In the genomic region with DNA sequence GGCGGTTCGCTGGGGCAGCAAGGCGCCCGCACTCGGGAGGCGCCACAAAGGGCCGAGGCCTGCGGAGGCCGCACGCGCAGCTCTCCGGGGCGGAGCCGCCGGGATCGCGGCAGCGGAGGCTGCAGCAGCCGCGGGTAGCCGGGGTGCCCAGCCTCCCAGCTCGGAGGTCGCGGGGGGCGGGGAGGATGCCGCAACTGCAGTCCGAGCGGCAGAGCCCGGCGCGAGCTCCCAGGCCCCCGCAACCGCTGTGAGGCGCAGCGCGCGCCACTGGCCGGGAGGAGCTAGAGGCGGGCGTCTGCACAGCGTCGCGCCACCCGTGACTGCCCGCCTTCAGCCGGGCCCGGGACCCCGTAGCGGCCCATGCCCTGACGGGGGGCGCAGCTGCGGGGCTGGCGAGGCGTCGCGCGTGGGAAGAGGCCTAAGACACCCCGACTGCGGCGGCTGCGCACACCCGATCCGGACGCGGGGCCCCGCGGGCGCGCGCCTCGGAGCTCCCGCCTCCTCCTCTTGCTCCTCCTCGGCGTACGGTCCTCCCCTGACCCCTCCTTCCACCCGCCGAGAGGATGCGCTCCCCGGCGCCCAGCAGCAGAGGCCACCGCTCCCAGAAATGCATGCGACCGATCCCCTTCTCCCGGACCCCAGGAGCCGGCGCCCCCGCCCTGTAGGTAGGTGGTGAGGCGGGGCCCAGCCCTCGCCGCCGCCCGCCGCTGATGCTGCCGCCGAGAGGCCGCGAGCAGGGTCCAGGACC, we compare ENCODE assay signal across 1 cellular context.
TF ChIP-seq lines count a peak whose summit lies in the region.

A gene with protein sequence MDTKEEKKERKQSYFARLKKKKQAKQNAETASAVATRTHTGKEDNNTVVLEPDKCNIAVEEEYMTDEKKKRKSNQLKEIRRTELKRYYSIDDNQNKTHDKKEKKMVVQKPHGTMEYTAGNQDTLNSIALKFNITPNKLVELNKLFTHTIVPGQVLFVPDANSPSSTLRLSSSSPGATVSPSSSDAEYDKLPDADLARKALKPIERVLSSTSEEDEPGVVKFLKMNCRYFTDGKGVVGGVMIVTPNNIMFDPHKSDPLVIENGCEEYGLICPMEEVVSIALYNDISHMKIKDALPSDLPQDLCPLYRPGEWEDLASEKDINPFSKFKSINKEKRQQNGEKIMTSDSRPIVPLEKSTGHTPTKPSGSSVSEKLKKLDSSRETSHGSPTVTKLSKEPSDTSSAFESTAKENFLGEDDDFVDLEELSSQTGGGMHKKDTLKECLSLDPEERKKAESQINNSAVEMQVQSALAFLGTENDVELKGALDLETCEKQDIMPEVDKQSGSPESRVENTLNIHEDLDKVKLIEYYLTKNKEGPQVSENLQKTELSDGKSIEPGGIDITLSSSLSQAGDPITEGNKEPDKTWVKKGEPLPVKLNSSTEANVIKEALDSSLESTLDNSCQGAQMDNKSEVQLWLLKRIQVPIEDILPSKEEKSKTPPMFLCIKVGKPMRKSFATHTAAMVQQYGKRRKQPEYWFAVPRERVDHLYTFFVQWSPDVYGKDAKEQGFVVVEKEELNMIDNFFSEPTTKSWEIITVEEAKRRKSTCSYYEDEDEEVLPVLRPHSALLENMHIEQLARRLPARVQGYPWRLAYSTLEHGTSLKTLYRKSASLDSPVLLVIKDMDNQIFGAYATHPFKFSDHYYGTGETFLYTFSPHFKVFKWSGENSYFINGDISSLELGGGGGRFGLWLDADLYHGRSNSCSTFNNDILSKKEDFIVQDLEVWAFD (plus strand): TSS at position 558 of the 748 bp plus-strand sequence. CDS start 24,395 bp downstream, outside the sequence.

TF ChIP-seq in HEK293, 187 proteins besides CTCF, POLR2A, EP300 and RAD21 (continued from another document and continues in another):
- TF ChIP-seq, protein P1, sequence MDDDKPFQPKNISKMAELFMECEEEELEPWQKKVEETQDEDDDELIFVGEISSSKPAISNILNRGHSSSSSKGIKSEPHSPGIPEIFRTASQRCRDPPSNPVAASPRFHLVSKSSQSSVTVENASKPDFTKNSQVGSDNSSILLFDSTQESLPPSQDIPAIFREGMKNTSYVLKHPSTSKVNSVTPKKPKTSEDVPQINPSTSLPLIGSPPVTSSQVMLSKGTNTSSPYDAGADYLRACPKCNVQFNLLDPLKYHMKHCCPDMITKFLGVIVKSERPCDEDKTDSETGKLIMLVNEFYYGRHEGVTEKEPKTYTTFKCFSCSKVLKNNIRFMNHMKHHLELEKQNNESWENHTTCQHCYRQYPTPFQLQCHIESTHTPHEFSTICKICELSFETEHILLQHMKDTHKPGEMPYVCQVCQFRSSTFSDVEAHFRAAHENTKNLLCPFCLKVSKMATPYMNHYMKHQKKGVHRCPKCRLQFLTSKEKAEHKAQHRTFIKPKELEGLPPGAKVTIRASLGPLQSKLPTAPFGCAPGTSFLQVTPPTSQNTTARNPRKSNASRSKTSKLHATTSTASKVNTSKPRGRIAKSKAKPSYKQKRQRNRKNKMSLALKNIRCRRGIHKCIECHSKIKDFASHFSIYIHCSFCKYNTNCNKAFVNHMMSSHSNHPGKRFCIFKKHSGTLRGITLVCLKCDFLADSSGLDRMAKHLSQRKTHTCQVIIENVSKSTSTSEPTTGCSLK (tag by site-specific recombination; IDR thresholded peaks at IDR 0.05): no peak
- TF ChIP-seq ZNF76 (tag by site-specific recombination; IDR thresholded peaks at IDR 0.05; ENCODE audit: borderline replicate concordance, low read depth) (peak; percentile 56; the same call in 1 of the 2 replicates), ZNF560 (tag by site-specific recombination; IDR thresholded peaks at IDR 0.05; ENCODE audit: borderline replicate concordance) (no peak), ZFP37 (tag by site-specific recombination; IDR thresholded peaks at IDR 0.05) (peak; percentile 72), FEZF1 (tag by site-specific recombination; IDR thresholded peaks at IDR 0.05) (no peak), ZNF48 (tag by site-specific recombination; IDR thresholded peaks at IDR 0.05) (no peak), GFI1B (tag by site-specific recombination; IDR thresholded peaks at IDR 0.05) (no peak), ZNF266 (tag by site-specific recombination; IDR thresholded peaks at IDR 0.05; ENCODE audit: low read depth) (no peak), YY1 (tag by site-specific recombination; IDR thresholded peaks at IDR 0.05) (0 out of 2 replicates have a peak, but pooled peaks have one; percentile 38), ZNF138 (tag by site-specific recombination; IDR thresholded peaks at IDR 0.05; ENCODE audit: borderline replicate concordance) (no peak), ZNF555 (tag by site-specific recombination; conservative IDR thresholded peaks at IDR 0.05) (no peak), ZNF473 (tag by site-specific recombination; IDR thresholded peaks at IDR 0.05) (no peak), ZNF670 (tag by site-specific recombination; IDR thresholded peaks at IDR 0.05; ENCODE audit: low read depth) (no peak), ZNF624 (tag by site-specific recombination; IDR thresholded peaks at IDR 0.05) (no peak), ZNF404 (tag by site-specific recombination; IDR thresholded peaks at IDR 0.05) (no peak), IKZF3 (tag by site-specific recombination; IDR thresholded peaks at IDR 0.05) (peak; percentile 89), ZNF155 (tag by site-specific recombination; IDR thresholded peaks at IDR 0.05) (no peak), KLF10 (tag by site-specific recombination; IDR thresholded peaks at IDR 0.05) (peak; percentile 20; the same call in 1 of the 2 replicates), MEIS1 (CRISPR knock-in tag; IDR thresholded peaks at IDR 0.05; ENCODE audit: borderline replicate concordance) (no peak), ZNF292 (tag by site-specific recombination; IDR thresholded peaks at IDR 0.05; ENCODE audit: borderline replicate concordance, low read depth) (no peak), ZNF341 (tag by site-specific recombination; IDR thresholded peaks at IDR 0.05; ENCODE audit: low read depth) (peak; percentile 25), ZNF600 (tag by site-specific recombination; IDR thresholded peaks at IDR 0.05) (no peak), BCL11B (tag by site-specific recombination; IDR thresholded peaks at IDR 0.05; ENCODE audit: low read depth) (peak; percentile 59; the same call in 1 of the 2 replicates), ZBTB1 (tag by site-specific recombination; IDR thresholded peaks at IDR 0.05) (no peak), ZNF654 (tag by site-specific recombination; IDR thresholded peaks at IDR 0.05; ENCODE audit: low read depth) (no peak), ZIC2 (tag by site-specific recombination; IDR thresholded peaks at IDR 0.05) (no peak), ZNF701 (tag by site-specific recombination; IDR thresholded peaks at IDR 0.05) (no peak), ZNF596 (tag by site-specific recombination; IDR thresholded peaks at IDR 0.05) (no peak; the same call in 1 of the 2 replicates), ZNF610 (tag by site-specific recombination; IDR thresholded peaks at IDR 0.05; ENCODE audit: borderline replicate concordance) (no peak; the same call in 1 of the 2 replicates), ZSCAN23 (tag by site-specific recombination; IDR thresholded peaks at IDR 0.05) (no peak), ZNF174 (tag by site-specific recombination; IDR thresholded peaks at IDR 0.05) (0 out of 2 replicates have a peak, but pooled peaks have one; percentile 40), ZNF623 (tag by site-specific recombination; IDR thresholded peaks at IDR 0.05) (no peak), SP3 (tag by site-specific recombination; IDR thresholded peaks at IDR 0.05) (peak; percentile 82), ZNF202 (tag by site-specific recombination; IDR thresholded peaks at IDR 0.05; ENCODE audit: borderline replicate concordance) (no peak), ZNF549 (tag by site-specific recombination; IDR thresholded peaks at IDR 0.05) (0 out of 2 replicates have a peak, but pooled peaks have one; percentile 56), ZNF391 (tag by site-specific recombination; IDR thresholded peaks at IDR 0.05; ENCODE audit: borderline replicate concordance, low read depth) (no peak), WT1 (tag by site-specific recombination; IDR thresholded peaks at IDR 0.05) (0 out of 2 replicates have a peak, but pooled peaks have one; percentile 6), MZF1 (tag by site-specific recombination; IDR thresholded peaks at IDR 0.05; ENCODE audit: borderline replicate concordance) (no peak; the same call in 1 of the 2 replicates), ZNF169 (tag by site-specific recombination; IDR thresholded peaks at IDR 0.05) (no peak), GLI2 (tag by site-specific recombination; IDR thresholded peaks at IDR 0.05; ENCODE audit: borderline replicate concordance, low read depth) (no peak), ZBTB17 (tag by site-specific recombination; IDR thresholded peaks at IDR 0.05) (no peak), ZFP3 (tag by site-specific recombination; IDR thresholded peaks at IDR 0.05; ENCODE audit: low read depth) (no peak), ZNF529 (tag by site-specific recombination; IDR thresholded peaks at IDR 0.05; ENCODE audit: insufficient replicate concordance) (no peak)
- TF ChIP-seq, protein P2, sequence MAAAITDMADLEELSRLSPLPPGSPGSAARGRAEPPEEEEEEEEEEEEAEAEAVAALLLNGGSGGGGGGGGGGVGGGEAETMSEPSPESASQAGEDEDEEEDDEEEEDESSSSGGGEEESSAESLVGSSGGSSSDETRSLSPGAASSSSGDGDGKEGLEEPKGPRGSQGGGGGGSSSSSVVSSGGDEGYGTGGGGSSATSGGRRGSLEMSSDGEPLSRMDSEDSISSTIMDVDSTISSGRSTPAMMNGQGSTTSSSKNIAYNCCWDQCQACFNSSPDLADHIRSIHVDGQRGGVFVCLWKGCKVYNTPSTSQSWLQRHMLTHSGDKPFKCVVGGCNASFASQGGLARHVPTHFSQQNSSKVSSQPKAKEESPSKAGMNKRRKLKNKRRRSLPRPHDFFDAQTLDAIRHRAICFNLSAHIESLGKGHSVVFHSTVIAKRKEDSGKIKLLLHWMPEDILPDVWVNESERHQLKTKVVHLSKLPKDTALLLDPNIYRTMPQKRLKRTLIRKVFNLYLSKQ (tag by site-specific recombination; IDR thresholded peaks at IDR 0.05; ENCODE audit: borderline replicate concordance): no peak
- TF ChIP-seq, protein P3, sequence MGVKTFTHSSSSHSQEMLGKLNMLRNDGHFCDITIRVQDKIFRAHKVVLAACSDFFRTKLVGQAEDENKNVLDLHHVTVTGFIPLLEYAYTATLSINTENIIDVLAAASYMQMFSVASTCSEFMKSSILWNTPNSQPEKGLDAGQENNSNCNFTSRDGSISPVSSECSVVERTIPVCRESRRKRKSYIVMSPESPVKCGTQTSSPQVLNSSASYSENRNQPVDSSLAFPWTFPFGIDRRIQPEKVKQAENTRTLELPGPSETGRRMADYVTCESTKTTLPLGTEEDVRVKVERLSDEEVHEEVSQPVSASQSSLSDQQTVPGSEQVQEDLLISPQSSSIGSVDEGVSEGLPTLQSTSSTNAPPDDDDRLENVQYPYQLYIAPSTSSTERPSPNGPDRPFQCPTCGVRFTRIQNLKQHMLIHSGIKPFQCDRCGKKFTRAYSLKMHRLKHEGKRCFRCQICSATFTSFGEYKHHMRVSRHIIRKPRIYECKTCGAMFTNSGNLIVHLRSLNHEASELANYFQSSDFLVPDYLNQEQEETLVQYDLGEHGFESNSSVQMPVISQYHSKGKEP (tag by site-specific recombination; IDR thresholded peaks at IDR 0.05): 0 out of 2 replicates have a peak, but pooled peaks have one; percentile 56
- TF ChIP-seq, protein P4, sequence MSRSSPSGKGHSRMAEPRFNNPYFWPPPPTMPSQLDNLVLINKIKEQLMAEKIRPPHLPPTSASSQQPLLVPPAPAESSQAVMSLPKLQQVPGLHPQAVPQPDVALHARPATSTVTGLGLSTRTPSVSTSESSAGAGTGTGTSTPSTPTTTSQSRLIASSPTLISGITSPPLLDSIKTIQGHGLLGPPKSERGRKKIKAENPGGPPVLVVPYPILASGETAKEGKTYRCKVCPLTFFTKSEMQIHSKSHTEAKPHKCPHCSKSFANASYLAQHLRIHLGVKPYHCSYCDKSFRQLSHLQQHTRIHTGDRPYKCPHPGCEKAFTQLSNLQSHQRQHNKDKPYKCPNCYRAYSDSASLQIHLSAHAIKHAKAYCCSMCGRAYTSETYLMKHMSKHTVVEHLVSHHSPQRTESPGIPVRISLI (tag by site-specific recombination; IDR thresholded peaks at IDR 0.05): no peak
- TF ChIP-seq, protein P5, sequence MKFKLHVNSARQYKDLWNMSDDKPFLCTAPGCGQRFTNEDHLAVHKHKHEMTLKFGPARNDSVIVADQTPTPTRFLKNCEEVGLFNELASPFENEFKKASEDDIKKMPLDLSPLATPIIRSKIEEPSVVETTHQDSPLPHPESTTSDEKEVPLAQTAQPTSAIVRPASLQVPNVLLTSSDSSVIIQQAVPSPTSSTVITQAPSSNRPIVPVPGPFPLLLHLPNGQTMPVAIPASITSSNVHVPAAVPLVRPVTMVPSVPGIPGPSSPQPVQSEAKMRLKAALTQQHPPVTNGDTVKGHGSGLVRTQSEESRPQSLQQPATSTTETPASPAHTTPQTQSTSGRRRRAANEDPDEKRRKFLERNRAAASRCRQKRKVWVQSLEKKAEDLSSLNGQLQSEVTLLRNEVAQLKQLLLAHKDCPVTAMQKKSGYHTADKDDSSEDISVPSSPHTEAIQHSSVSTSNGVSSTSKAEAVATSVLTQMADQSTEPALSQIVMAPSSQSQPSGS (tag by site-specific recombination; IDR thresholded peaks at IDR 0.05; ENCODE audit: low read depth): no peak
- TF ChIP-seq, protein P6, sequence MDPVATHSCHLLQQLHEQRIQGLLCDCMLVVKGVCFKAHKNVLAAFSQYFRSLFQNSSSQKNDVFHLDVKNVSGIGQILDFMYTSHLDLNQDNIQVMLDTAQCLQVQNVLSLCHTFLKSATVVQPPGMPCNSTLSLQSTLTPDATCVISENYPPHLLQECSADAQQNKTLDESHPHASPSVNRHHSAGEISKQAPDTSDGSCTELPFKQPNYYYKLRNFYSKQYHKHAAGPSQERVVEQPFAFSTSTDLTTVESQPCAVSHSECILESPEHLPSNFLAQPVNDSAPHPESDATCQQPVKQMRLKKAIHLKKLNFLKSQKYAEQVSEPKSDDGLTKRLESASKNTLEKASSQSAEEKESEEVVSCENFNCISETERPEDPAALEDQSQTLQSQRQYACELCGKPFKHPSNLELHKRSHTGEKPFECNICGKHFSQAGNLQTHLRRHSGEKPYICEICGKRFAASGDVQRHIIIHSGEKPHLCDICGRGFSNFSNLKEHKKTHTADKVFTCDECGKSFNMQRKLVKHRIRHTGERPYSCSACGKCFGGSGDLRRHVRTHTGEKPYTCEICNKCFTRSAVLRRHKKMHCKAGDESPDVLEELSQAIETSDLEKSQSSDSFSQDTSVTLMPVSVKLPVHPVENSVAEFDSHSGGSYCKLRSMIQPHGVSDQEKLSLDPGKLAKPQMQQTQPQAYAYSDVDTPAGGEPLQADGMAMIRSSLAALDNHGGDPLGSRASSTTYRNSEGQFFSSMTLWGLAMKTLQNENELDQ (tag by site-specific recombination; IDR thresholded peaks at IDR 0.05; ENCODE audit: low read depth): no peak
- TF ChIP-seq, protein P7, sequence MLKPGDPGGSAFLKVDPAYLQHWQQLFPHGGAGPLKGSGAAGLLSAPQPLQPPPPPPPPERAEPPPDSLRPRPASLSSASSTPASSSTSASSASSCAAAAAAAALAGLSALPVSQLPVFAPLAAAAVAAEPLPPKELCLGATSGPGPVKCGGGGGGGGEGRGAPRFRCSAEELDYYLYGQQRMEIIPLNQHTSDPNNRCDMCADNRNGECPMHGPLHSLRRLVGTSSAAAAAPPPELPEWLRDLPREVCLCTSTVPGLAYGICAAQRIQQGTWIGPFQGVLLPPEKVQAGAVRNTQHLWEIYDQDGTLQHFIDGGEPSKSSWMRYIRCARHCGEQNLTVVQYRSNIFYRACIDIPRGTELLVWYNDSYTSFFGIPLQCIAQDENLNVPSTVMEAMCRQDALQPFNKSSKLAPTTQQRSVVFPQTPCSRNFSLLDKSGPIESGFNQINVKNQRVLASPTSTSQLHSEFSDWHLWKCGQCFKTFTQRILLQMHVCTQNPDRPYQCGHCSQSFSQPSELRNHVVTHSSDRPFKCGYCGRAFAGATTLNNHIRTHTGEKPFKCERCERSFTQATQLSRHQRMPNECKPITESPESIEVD (tag by site-specific recombination; IDR thresholded peaks at IDR 0.05): no peak
